8 cellular contexts compared by ENCODE assay signal in genomic region chr15:43492266-43492665, GRCh38. TPM values are rescaled to one million over a fixed set of nuclear protein-coding genes. Genes with fewer than 3 reads are reported as not detected.
DNase-seq lines count a peak whose midpoint lies in the region; ATAC-seq, FAIRE-seq and TF ChIP-seq lines count a peak whose summit lies in the region.

No MANE protein-coding gene starts in this region.

- TF ChIP-seq CTCF in cardiac muscle cell (IDR thresholded peaks at IDR 0.05; ENCODE audit: low read depth, low read length) (no peak), astrocyte (IDR thresholded peaks at IDR 0.05; ENCODE audit: insufficient read depth, low read depth, low read length) (no peak), lower lobe of right lung (IDR thresholded peaks at IDR 0.05) (no peak), upper lobe of right lung (IDR thresholded peaks at IDR 0.05) (no peak)

- H3K9me3 Mint-ChIP-seq in astrocyte (ENCODE audit: unreplicated experiment): no peaks in the 10 kb centered on the region

- H3K4me3 ChIP-seq in cardiac muscle cell (peak overlapping the region; percentile 89), astrocyte (ENCODE audit: insufficient read depth, low read depth, low read length) (peak overlapping the region; percentile 86), lower lobe of right lung (peak overlapping the region; percentile 85), upper lobe of right lung (peak overlapping the region; percentile 87)

- H3K9me3 ChIP-seq in cardiac muscle cell (ENCODE audit: low read depth) (no peaks in the 10 kb centered on the region), astrocyte (ENCODE audit: insufficient read depth, low read depth, low read length) (no peaks in the 10 kb centered on the region), lower lobe of right lung (no peaks in the 10 kb centered on the region), upper lobe of right lung (no peaks in the 10 kb centered on the region)

- H3K4me3 Mint-ChIP-seq in astrocyte (ENCODE audit: unreplicated experiment): peak overlapping the region; percentile 98

- H2AFZ ChIP-seq in astrocyte (ENCODE audit: low read depth, low read length): peak overlapping the region; percentile 97

- peaks cover 6% of the 10 kb centered on the region for H3K4me1 Mint-ChIP-seq in astrocyte (ENCODE audit: low read depth, unreplicated experiment)

- peaks cover 24% of the 10 kb centered on the region for H4K20me1 ChIP-seq in astrocyte (ENCODE audit: insufficient read depth, low read length)

- DNase-seq in cardiac muscle cell (ENCODE audit: low read depth in 1 of 2, low spot score in 1 of 2): no peak
- DNase-seq in Right ventricle myocardium inferior (ENCODE audit: missing footprints): no peak
- DNase-seq in astrocyte (ENCODE audit: low read depth): no peak
- DNase-seq in lower lobe of right lung: no peak
- no peak for DNase-seq in upper lobe of right lung
- DNase-seq in hippocampal formation (lab: John Stamatoyannopoulos, UW): no peak

- no peak for FAIRE-seq in astrocyte (lab: Jason Lieb, UNC)

- no peaks in the 10 kb centered on the region for H3K27me3 ChIP-seq in cardiac muscle cell
- no peaks in the 10 kb centered on the region for H3K27me3 ChIP-seq in astrocyte (ENCODE audit: insufficient read depth, low read length)
- H3K27me3 ChIP-seq in lower lobe of right lung (ENCODE audit: low read depth): no peaks in the 10 kb centered on the region
- H3K27me3 ChIP-seq in upper lobe of right lung: no peaks in the 10 kb centered on the region

- H3K4me1 ChIP-seq in cardiac muscle cell (ENCODE audit: low read depth) (peaks cover 4% of the 10 kb centered on the region), astrocyte (ENCODE audit: insufficient read depth, low read length) (peaks cover 5% of the 10 kb centered on the region), lower lobe of right lung (peaks cover 6% of the 10 kb centered on the region), upper lobe of right lung (peaks cover 8% of the 10 kb centered on the region)

- peak overlapping the region; percentile 94 for H3K4me2 ChIP-seq in astrocyte (ENCODE audit: low read length)

- no peaks in the 10 kb centered on the region for H3K27me3 Mint-ChIP-seq in astrocyte (ENCODE audit: low read depth, unreplicated experiment)

- H3K36me3 Mint-ChIP-seq in astrocyte (ENCODE audit: low read depth, unreplicated experiment): peaks cover 8% of the 10 kb centered on the region

- H3K9ac ChIP-seq in astrocyte (ENCODE audit: low read length): peak overlapping the region; percentile 95

- H3K79me2 ChIP-seq in astrocyte (ENCODE audit: insufficient read depth, low read length): peaks cover 16% of the 10 kb centered on the region

- H3K36me3 ChIP-seq in cardiac muscle cell (peaks cover 15% of the 10 kb centered on the region), astrocyte (ENCODE audit: insufficient read depth, low read length) (peaks cover 3% of the 10 kb centered on the region), lower lobe of right lung (peaks cover 13% of the 10 kb centered on the region), upper lobe of right lung (peaks cover 15% of the 10 kb centered on the region)

- ATAC-seq in Right ventricle myocardium inferior (no peak), lower lobe of right lung (no peak), upper lobe of right lung (no peak), HG03571 (IDR thresholded peaks at IDR 0.05; ENCODE audit: unreplicated experiment) (no peak), GM21619 (IDR thresholded peaks at IDR 0.05; ENCODE audit: unreplicated experiment) (no peak)

- H3K27ac ChIP-seq in cardiac muscle cell: peak overlapping the region; percentile 92
- H3K27ac ChIP-seq in astrocyte (ENCODE audit: low read depth, low read length): peak overlapping the region; percentile 92
- H3K27ac ChIP-seq in lower lobe of right lung: peak overlapping the region; percentile 82
- H3K27ac ChIP-seq in upper lobe of right lung: peak overlapping the region; percentile 76

- H3K27ac Mint-ChIP-seq in astrocyte (ENCODE audit: unreplicated experiment): peak overlapping the region; percentile 95

- intact Hi-C loops in Right ventricle myocardium inferior (cut with DNase I) (loop anchor here (2.0 kb wide), 1 partner anchor 19 kb away; no protein-coding TSS in a partner anchor), lower lobe of right lung (cut with DNase I) (no loop called here), upper lobe of right lung (cut with DNase I) (no loop called here)

RNA-seq across cellular contexts. Expression of gene TP53BP1, which starts 0.7 kb away (rescaled TPM):
- total RNA-seq in cardiac muscle cell (72.1 and 84.1 TPM in 2 replicates), Right ventricle myocardium inferior (24.3 TPM), astrocyte (71.9 and 73.1 TPM in 2 replicates), lower lobe of right lung (41.0 TPM), upper lobe of right lung (27.6 TPM)
- polyA plus RNA-seq in cardiac muscle cell: 41.0 and 41.1 TPM in 2 replicates

RNA-seq across cellular contexts. Expression of gene MAP1A, which starts 25.1 kb away (rescaled TPM):
- total RNA-seq in cardiac muscle cell (30.6 TPM in 2 replicates), Right ventricle myocardium inferior (21.4 TPM), astrocyte (138 and 142 TPM in 2 replicates), lower lobe of right lung (7.1 TPM), upper lobe of right lung (2.3 TPM)
- 13.8 and 19.3 TPM in 2 replicates for polyA plus RNA-seq in cardiac muscle cell
